Comparison of ENCODE assay signal across 9 cellular contexts in the genomic region with DNA sequence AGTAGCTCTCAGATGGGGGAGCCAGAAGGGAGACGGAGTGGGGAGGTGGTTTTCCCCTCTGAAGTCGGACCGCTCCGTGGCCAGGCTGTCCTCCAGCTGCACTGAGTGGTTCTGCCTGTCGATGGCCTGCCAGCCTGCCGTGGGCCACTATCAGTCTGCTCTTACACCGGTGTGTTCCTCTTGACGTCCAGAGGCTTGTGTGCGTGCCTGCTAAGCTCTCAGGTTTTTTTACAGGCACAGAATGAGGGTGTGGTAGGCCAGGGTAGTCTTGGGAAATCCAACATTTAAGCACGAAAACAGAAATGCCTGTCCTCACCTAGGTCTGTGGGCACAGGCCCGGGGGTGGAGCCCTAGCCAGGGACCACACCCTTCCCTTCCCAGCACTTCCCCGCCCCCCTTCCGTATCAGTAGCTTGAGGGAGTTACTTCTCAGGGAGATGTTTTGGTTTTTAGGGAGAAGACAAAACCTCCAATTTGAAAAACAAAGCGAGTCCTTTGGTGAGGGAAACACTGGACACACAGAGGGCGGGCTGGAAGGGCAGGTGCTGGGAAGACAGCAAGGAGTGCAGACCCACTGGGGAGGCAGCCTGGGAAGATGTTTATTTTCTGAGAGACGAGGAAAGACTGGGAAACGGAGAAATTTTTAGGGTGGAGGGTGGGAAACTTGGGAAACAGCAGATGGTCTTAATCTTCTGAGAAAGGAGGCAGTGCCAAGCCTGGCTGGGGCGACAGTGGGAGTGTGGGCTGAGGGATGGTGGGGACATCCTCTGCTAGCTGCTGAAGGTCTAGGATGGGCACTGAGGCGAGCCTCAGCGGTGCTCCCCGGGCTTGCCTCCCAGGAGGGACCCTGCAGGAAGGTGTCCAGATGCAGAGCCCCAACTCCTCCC.
DNase-seq lines count a peak whose midpoint lies in the region; ATAC-seq, FAIRE-seq and TF ChIP-seq lines count a peak whose summit lies in the region.
"Had no signal": no experiment of that assay in that cellular context is flagged by ENCODE, and none has a peak within 500 bp of the region (broad histone marks: within the 10 kb centered on the region; RNA-seq: fewer than 3 reads in every experiment).

No MANE protein-coding gene starts in this region.

- TF ChIP-seq CTCF in colonic mucosa (IDR thresholded peaks at IDR 0.05), result no peak
- no peak for TF ChIP-seq CTCF in HepG2 (CRISPR knock-in tag; IDR thresholded peaks at IDR 0.05)
- no peak for TF ChIP-seq CTCF in transverse colon (IDR thresholded peaks at IDR 0.05)

- H3K79me2 ChIP-seq in HepG2 (ENCODE audit: insufficient read depth, low read length), result no peaks in the 10 kb centered on the region

- no peak for TF ChIP-seq POLR2A in HepG2 (IDR thresholded peaks at IDR 0.05; ENCODE audit: insufficient read depth in 1 of 2, low read depth in 2 of 2, low read length in 2 of 2)
- peak; percentile 79 for TF ChIP-seq POLR2A in transverse colon (IDR thresholded peaks at IDR 0.05)

- TF ChIP-seq EP300 in HepG2 (IDR thresholded peaks at IDR 0.05; ENCODE audit: low read depth in 2 of 2, low read length in 2 of 2) (no peak), HepG2 (CRISPR knock-in tag; IDR thresholded peaks at IDR 0.05; ENCODE audit: borderline replicate concordance) (no peak), transverse colon (IDR thresholded peaks at IDR 0.05; ENCODE audit: low read depth) (peak; percentile 29)

- POLR2A ChIA-PET in HepG2 (lab: Yijun Ruan, JAX), result no interaction called here

- peaks cover 33% of the 10 kb centered on the region for H3K4me1 Mint-ChIP-seq in T-helper 1 cell treated with Interleukin-12 subunit alpha and Interleukin-12 subunit beta and Interleukin-4 antibody, amounts not matched to agents 30 μg/mL and 1 μg/mL, for 36 hours (ENCODE audit: low read depth)

- H3K4me1 ChIP-seq in colonic mucosa (peaks cover 31% of the 10 kb centered on the region), HepG2 (ENCODE audit: insufficient read depth, low read length) (0 out of 2 replicates have a peak, but pooled peaks cover 4% of the 10 kb centered on the region), transverse colon (peaks cover 33 to 63% (median 53%) of the 10 kb centered on the region in 4 donors)

- CTCF ChIA-PET in HepG2 (lab: Yijun Ruan, JAX; ENCODE audit: low intra/inter-chr PET ratio, low total read pairs), result no interaction called here

- H3K27me3 ChIP-seq in colonic mucosa (no peaks in the 10 kb centered on the region), HepG2 (ENCODE audit: control insufficient read depth in 1 of 2, insufficient read depth in 2 of 2, low read length in 2 of 2) (peaks cover 0 to 4% of the 10 kb centered on the region in 2 experiments; a peak in 2 of 5 replicates), transverse colon (no peaks in the 10 kb centered on the region)

- DNase-seq in T-helper 1 cell (no peak), colonic mucosa (peak; percentile 91), HepG2 (ENCODE audit: low spot score) (no peak), transverse colon (peak; percentile 86), kidney glomerular epithelial cell (lab: John Stamatoyannopoulos, UW) (no peak), NCI-H1694 (lab: John Stamatoyannopoulos, UW) (no peak)
- DNase-seq: SK-N-SH had no signal

- WGBS in HepG2 (ENCODE audit: low lambda C conversion rate), result 31% methylated on average over 18 of the region's 21 CpGs
- WGBS in transverse colon (ENCODE audit: low coverage in 1 of 2), 2 donors, result 34 to 45% methylated on average over 5 to 21 of the region's 21 CpGs

- H3K4me2 ChIP-seq in HepG2 (ENCODE audit: low read depth, low read length), result no peak overlapping the region
- H3K4me2 ChIP-seq: SK-N-SH had no signal

- H3K9ac ChIP-seq in colonic mucosa (ENCODE audit: low read depth in 2 of 2, low read length in 2 of 2) (peak overlapping the region; percentile 42 to 79), HepG2 (ENCODE audit: insufficient read depth, low read depth, low read length) (no peak overlapping the region)
- H3K9ac ChIP-seq: SK-N-SH had no signal

- peaks cover 14% of the 10 kb centered on the region for H3K27me3 Mint-ChIP-seq in T-helper 1 cell treated with Interleukin-12 subunit alpha and Interleukin-12 subunit beta and Interleukin-4 antibody, amounts not matched to agents 30 μg/mL and 1 μg/mL, for 36 hours (ENCODE audit: low read depth)

- H4K20me1 ChIP-seq in HepG2 (ENCODE audit: insufficient read depth, low read length), result no peaks in the 10 kb centered on the region

- TF ChIP-seq RAD21 in HepG2 (CRISPR knock-in tag; IDR thresholded peaks at IDR 0.05), result no peak

- no peak overlapping the region for H2AFZ ChIP-seq in HepG2 (ENCODE audit: low read length)

- no peak overlapping the region for H3K4me3 Mint-ChIP-seq in T-helper 1 cell treated with Interleukin-12 subunit alpha and Interleukin-12 subunit beta and Interleukin-4 antibody, amounts not matched to agents 30 μg/mL and 1 μg/mL, for 36 hours

- no TSS peak for BruUV-seq in HepG2 (replicated peaks; lab: Mats Ljungman, UMichigan)

- in situ Hi-C loops in HepG2 (cut with HindIII; ENCODE audit: extremely low pct_ligation_motif_present, low pct_unique_long_range_greater_than_20kb), result loop anchor here (25.0 kb wide), 1 partner anchor 917 kb away; no protein-coding TSS in a partner anchor
- in situ Hi-C loops in transverse colon (cut with MboI; ENCODE audit: low pct_ligation_motif_present in 1 of 4, low pct_unique_long_range_greater_than_20kb in 1 of 4, low sequenced_read_pairs in 3 of 4), result loop anchor here in 1 of 4 donors (25.0 kb wide), 2 partner anchors 542 to 892 kb away; a partner anchor contains a TSS

- FAIRE-seq in HepG2 (lab: Jason Lieb, UNC), result no peak

- H3K36me3 Mint-ChIP-seq in T-helper 1 cell treated with Interleukin-12 subunit alpha and Interleukin-12 subunit beta and Interleukin-4 antibody, amounts not matched to agents 30 μg/mL and 1 μg/mL, for 36 hours (ENCODE audit: low read depth), result peaks cover 5% of the 10 kb centered on the region

- no peak overlapping the region for H3K4me3 ChIP-seq in colonic mucosa
- no peak overlapping the region for H3K4me3 ChIP-seq in HepG2 (replicated peaks in 1 of 3; ENCODE audit: insufficient read depth in 1 of 3, low read depth in 2 of 3, low read length in 3 of 3)
- H3K4me3 ChIP-seq in transverse colon, result no peak overlapping the region

- peak; percentile 19; the same call in 2 of the 3 replicates for ATAC-seq in HepG2
- no peak for ATAC-seq in GM21447 (IDR thresholded peaks at IDR 0.05; ENCODE audit: unreplicated experiment)

- peak overlapping the region; percentile 92 for H3K27ac ChIP-seq in colonic mucosa
- H3K27ac ChIP-seq in HepG2 (ENCODE audit: extremely low read length, insufficient read depth, low read length), result no peak overlapping the region
- H3K27ac ChIP-seq in transverse colon, result peak overlapping the region; percentile 86 to 90 (median 88)

- peaks cover 18% of the 10 kb centered on the region for H3K9me3 Mint-ChIP-seq in T-helper 1 cell treated with Interleukin-12 subunit alpha and Interleukin-12 subunit beta and Interleukin-4 antibody, amounts not matched to agents 30 μg/mL and 1 μg/mL, for 36 hours

- H3K27ac Mint-ChIP-seq in T-helper 1 cell treated with Interleukin-12 subunit alpha and Interleukin-12 subunit beta and Interleukin-4 antibody, amounts not matched to agents 30 μg/mL and 1 μg/mL, for 36 hours, result peak overlapping the region; percentile 50

- no peaks in the 10 kb centered on the region for H3K9me3 ChIP-seq in colonic mucosa
- H3K9me3 ChIP-seq in HepG2 (ENCODE audit: low read length), result peaks cover 20% of the 10 kb centered on the region
- H3K9me3 ChIP-seq in transverse colon, result no peaks in the 10 kb centered on the region
- H3K9me3 ChIP-seq: SK-N-SH had no signal

- H3K36me3 ChIP-seq in colonic mucosa (no peaks in the 10 kb centered on the region), HepG2 (replicated peaks in 1 of 2; ENCODE audit: control insufficient read depth in 1 of 2, insufficient read depth in 2 of 2, low read length in 2 of 2) (no peaks in the 10 kb centered on the region), transverse colon (no peaks in the 10 kb centered on the region)

- intact Hi-C loops in colonic mucosa (cut with DNase I), result no loop called here
- intact Hi-C loops in HepG2 (cut with micrococcal nuclease; ENCODE audit: unreplicated experiment), result no loop called here
- intact Hi-C loops in transverse colon (cut with DNase I; ENCODE audit: low total_unique reads), result no loop called here

TF ChIP-seq in HepG2, 621 proteins besides CTCF, POLR2A, EP300 and RAD21 (continues in another document):
- TF ChIP-seq, protein P1, sequence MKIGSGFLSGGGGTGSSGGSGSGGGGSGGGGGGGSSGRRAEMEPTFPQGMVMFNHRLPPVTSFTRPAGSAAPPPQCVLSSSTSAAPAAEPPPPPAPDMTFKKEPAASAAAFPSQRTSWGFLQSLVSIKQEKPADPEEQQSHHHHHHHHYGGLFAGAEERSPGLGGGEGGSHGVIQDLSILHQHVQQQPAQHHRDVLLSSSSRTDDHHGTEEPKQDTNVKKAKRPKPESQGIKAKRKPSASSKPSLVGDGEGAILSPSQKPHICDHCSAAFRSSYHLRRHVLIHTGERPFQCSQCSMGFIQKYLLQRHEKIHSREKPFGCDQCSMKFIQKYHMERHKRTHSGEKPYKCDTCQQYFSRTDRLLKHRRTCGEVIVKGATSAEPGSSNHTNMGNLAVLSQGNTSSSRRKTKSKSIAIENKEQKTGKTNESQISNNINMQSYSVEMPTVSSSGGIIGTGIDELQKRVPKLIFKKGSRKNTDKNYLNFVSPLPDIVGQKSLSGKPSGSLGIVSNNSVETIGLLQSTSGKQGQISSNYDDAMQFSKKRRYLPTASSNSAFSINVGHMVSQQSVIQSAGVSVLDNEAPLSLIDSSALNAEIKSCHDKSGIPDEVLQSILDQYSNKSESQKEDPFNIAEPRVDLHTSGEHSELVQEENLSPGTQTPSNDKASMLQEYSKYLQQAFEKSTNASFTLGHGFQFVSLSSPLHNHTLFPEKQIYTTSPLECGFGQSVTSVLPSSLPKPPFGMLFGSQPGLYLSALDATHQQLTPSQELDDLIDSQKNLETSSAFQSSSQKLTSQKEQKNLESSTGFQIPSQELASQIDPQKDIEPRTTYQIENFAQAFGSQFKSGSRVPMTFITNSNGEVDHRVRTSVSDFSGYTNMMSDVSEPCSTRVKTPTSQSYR (CRISPR knock-in tag; IDR thresholded peaks at IDR 0.05; ENCODE audit: borderline replicate concordance), result no peak
- TF ChIP-seq, protein P2, sequence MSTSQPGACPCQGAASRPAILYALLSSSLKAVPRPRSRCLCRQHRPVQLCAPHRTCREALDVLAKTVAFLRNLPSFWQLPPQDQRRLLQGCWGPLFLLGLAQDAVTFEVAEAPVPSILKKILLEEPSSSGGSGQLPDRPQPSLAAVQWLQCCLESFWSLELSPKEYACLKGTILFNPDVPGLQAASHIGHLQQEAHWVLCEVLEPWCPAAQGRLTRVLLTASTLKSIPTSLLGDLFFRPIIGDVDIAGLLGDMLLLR (CRISPR knock-in tag; IDR thresholded peaks at IDR 0.05), result no peak

Comparison
In these comparisons a context has a peak if more than half of its experiments do, and no peak if none do; other contexts are left out.
1. DNase-seq: peak in colonic mucosa (single experiment) and transverse colon (single experiment); none in T-helper 1 cell (0 of 5), HepG2 (single experiment), kidney glomerular epithelial cell (single experiment) and NCI-H1694 (single experiment).